ENCODE assay signal across 7 cellular contexts in genomic region chr9:92153466-92153865, GRCh38. TPM values are rescaled to one million over a fixed set of nuclear protein-coding genes. Genes with fewer than 3 reads are reported as not detected.
DNase-seq lines count a peak whose midpoint lies in the region; ATAC-seq, FAIRE-seq and TF ChIP-seq lines count a peak whose summit lies in the region.
"Not testable (repeated sequence)": the region's sequence is repeated elsewhere in the genome, so short reads cannot be mapped to it uniquely, and the experiment has no call there.

No MANE protein-coding gene starts in this region.

- FAIRE-seq in K562 (lab: Jason Lieb, UNC) = not testable (repeated sequence)
- FAIRE-seq in HepG2 (lab: Jason Lieb, UNC) = peak; percentile 21

- BruUV-seq in K562 (replicated peaks; lab: Mats Ljungman, UMichigan); HepG2 (replicated peaks; lab: Mats Ljungman, UMichigan): not testable (repeated sequence)

- DNase-seq in Daoy (ENCODE audit: low read depth) (peak; percentile 88), HT1080 (ENCODE audit: low read depth) (peak; percentile 89), RPMI7951 (ENCODE audit: low read depth) (peak; percentile 73), fibroblast of lung (ENCODE audit: low read depth in 2 of 2) (peak; percentile 89 to 91)
- DNase-seq in K562 (ENCODE audit: extremely low read depth in 1 of 4, low spot score in 3 of 4); HepG2 (ENCODE audit: low spot score); sigmoid colon: not testable (repeated sequence)

- not testable (repeated sequence) for H3K4me1 ChIP-seq in K562 (replicated peaks in 1 of 2; ENCODE audit: control insufficient read depth in 2 of 2, insufficient read depth in 2 of 2, low read length in 2 of 2)
- peaks cover 15% of the 10 kb centered on the region for H3K4me1 ChIP-seq in fibroblast of lung (ENCODE audit: control insufficient read depth, extremely low read depth, insufficient read depth, low read length)
- H3K4me1 ChIP-seq in HepG2 (ENCODE audit: insufficient read depth, low read length) = peaks cover 12% of the 10 kb centered on the region
- H3K4me1 ChIP-seq in sigmoid colon = peaks cover 0 to 36% (median 26%) of the 10 kb centered on the region in 4 donors

- TF ChIP-seq POLR2A in K562 (conservative IDR thresholded peaks at IDR 0.05); HepG2 (IDR thresholded peaks at IDR 0.05; ENCODE audit: insufficient read depth in 1 of 2, low read depth in 2 of 2, low read length in 2 of 2); sigmoid colon (IDR thresholded peaks at IDR 0.05): not testable (repeated sequence)

- not testable (repeated sequence) for ATAC-seq in K562, HepG2

- not testable (repeated sequence) for H3K4me2 ChIP-seq in K562 (ENCODE audit: insufficient read depth, low read length); fibroblast of lung (ENCODE audit: extremely low read depth, insufficient read depth, low read length); HepG2 (ENCODE audit: low read depth, low read length)

- not testable (repeated sequence) for TF ChIP-seq CTCF in K562 (IDR thresholded peaks at IDR 0.05 in 2 of 3, conservative IDR thresholded peaks at IDR 0.05 in 1 of 3; ENCODE audit: insufficient read depth in 2 of 3, low read depth in 1 of 3, low read length in 3 of 3); fibroblast of lung (conservative IDR thresholded peaks at IDR 0.05 in 1 of 2, IDR thresholded peaks at IDR 0.05 in 1 of 2; ENCODE audit: low read depth in 1 of 2, low read length in 2 of 2); HepG2 (CRISPR knock-in tag; IDR thresholded peaks at IDR 0.05); sigmoid colon (IDR thresholded peaks at IDR 0.05)

- CTCF ChIA-PET in K562 (lab: Yijun Ruan, JAX; ENCODE audit: low intra/inter-chr PET ratio); HepG2 (lab: Yijun Ruan, JAX; ENCODE audit: low intra/inter-chr PET ratio, low total read pairs): not testable (repeated sequence)

- H3K9me1 ChIP-seq in K562 (ENCODE audit: control insufficient read depth, insufficient read depth, low read length) = not testable (repeated sequence)

- not testable (repeated sequence) for H2AFZ ChIP-seq in K562 (ENCODE audit: low read depth, low read length); fibroblast of lung (ENCODE audit: low read length); HepG2 (ENCODE audit: low read length)

- not testable (repeated sequence) for H3K36me3 ChIP-seq in K562 (ENCODE audit: control insufficient read depth, insufficient read depth, low read length); fibroblast of lung (ENCODE audit: control insufficient read depth, insufficient read depth, low read length); HepG2 (replicated peaks in 1 of 2; ENCODE audit: control insufficient read depth in 1 of 2, insufficient read depth in 2 of 2, low read length in 2 of 2); sigmoid colon

- in situ Hi-C loops in K562 (cut with MboI); HepG2 (cut with HindIII; ENCODE audit: extremely low pct_ligation_motif_present, low pct_unique_long_range_greater_than_20kb): not testable (repeated sequence)

- POLR2A ChIA-PET in K562 (lab: Yijun Ruan, JAX); HepG2 (lab: Yijun Ruan, JAX): not testable (repeated sequence)

- H3K27me3 ChIP-seq in K562 (ENCODE audit: control insufficient read depth in 2 of 2, insufficient read depth in 2 of 2, low read length in 2 of 2); fibroblast of lung (ENCODE audit: control insufficient read depth, insufficient read depth, low read length); sigmoid colon: not testable (repeated sequence)
- H3K27me3 ChIP-seq in HepG2 (ENCODE audit: control insufficient read depth in 1 of 2, insufficient read depth in 2 of 2, low read length in 2 of 2) = peaks cover 2 to 14% of the 10 kb centered on the region in 2 experiments; a peak in 2 of 5 replicates

- WGBS in K562 (ENCODE audit: insufficient coverage, low coverage, missing lambda C conversion rate) = 12% methylated on average over 2 of the region's 3 CpGs
- 57% methylated on average over 3 of the region's 3 CpGs for WGBS in HepG2 (ENCODE audit: low lambda C conversion rate)
- 52 to 64% methylated on average over 3 of the region's 3 CpGs for WGBS in sigmoid colon, 2 donors

- H3K9ac ChIP-seq in K562 (ENCODE audit: insufficient read depth in 1 of 2, low read depth in 2 of 2, low read length in 2 of 2); fibroblast of lung (ENCODE audit: insufficient read depth, low read length); HepG2 (ENCODE audit: insufficient read depth, low read depth, low read length): not testable (repeated sequence)

- not testable (repeated sequence) for H3K4me3 ChIP-seq in K562; fibroblast of lung (replicated peaks in 1 of 4; ENCODE audit: control extremely low read depth in 1 of 4, insufficient read depth in 1 of 4, low read depth in 3 of 4, low read length in 4 of 4); HepG2 (replicated peaks in 1 of 3; ENCODE audit: insufficient read depth in 1 of 3, low read depth in 2 of 3, low read length in 3 of 3); sigmoid colon

- intact Hi-C loops in K562 (cut with micrococcal nuclease); HepG2 (cut with micrococcal nuclease; ENCODE audit: unreplicated experiment); sigmoid colon (cut with DNase I): not testable (repeated sequence)

- not testable (repeated sequence) for H4K20me1 ChIP-seq in K562 (replicated peaks; ENCODE audit: control insufficient read depth, insufficient read depth, low read length); fibroblast of lung (ENCODE audit: control insufficient read depth, extremely low read depth, insufficient read depth, low read length); HepG2 (ENCODE audit: insufficient read depth, low read length)

- TF ChIP-seq RAD21 in K562 (CRISPR knock-in tag; conservative IDR thresholded peaks at IDR 0.05 in 1 of 2, IDR thresholded peaks at IDR 0.05 in 1 of 2); HepG2 (CRISPR knock-in tag; IDR thresholded peaks at IDR 0.05): not testable (repeated sequence)

- H3K79me2 ChIP-seq in K562 (ENCODE audit: control insufficient read depth, insufficient read depth, low read length); fibroblast of lung (ENCODE audit: control insufficient read depth, insufficient read depth, low read length); HepG2 (ENCODE audit: insufficient read depth, low read length): not testable (repeated sequence)

- H3K9me3 ChIP-seq in K562 (replicated peaks; ENCODE audit: control insufficient read depth, insufficient read depth, low read depth, low read length); fibroblast of lung (ENCODE audit: control insufficient read depth, insufficient read depth, low read depth, low read length); HepG2 (ENCODE audit: low read length); sigmoid colon: not testable (repeated sequence)

- not testable (repeated sequence) for TF ChIP-seq EP300 in K562 (IDR thresholded peaks at IDR 0.05; ENCODE audit: low read length); HepG2 (IDR thresholded peaks at IDR 0.05; ENCODE audit: low read depth in 2 of 2, low read length in 2 of 2); HepG2 (CRISPR knock-in tag; IDR thresholded peaks at IDR 0.05; ENCODE audit: borderline replicate concordance); sigmoid colon (IDR thresholded peaks at IDR 0.05)

- not testable (repeated sequence) for H3K27ac ChIP-seq in K562 (ENCODE audit: extremely low read depth, low read depth, low read length); HepG2 (ENCODE audit: extremely low read length, insufficient read depth, low read length)
- H3K27ac ChIP-seq in fibroblast of lung (ENCODE audit: insufficient read depth, low read length) (peak overlapping the region; percentile 68), sigmoid colon (peak overlapping the region in 3 of 4 donors; percentile 31 to 65 (median 31))

RNA-seq across cellular contexts. Expression of gene SPTLC1, which starts 38.3 kb away (rescaled TPM):
- 109 and 118 TPM in 2 replicates for total RNA-seq in Daoy (2014; rRNA removed; shearing (Covaris generic))
- total RNA-seq in HT1080 (2014; rRNA removed; shearing (Covaris generic)) = 58.7 and 64.9 TPM in 2 replicates
- 62.5 and 69.3 TPM in 2 replicates for polyA plus RNA-seq in HT1080 (2015; cell fraction: cytosol; rRNA removed)
- polyA plus RNA-seq in HT1080 (2015; cell fraction: nucleus; rRNA removed) = 121 and 139 TPM in 2 replicates
- total RNA-seq in RPMI7951 (2014; rRNA removed; shearing (Covaris generic)) = 73.2 and 87.7 TPM in 2 replicates
- total RNA-seq in K562 (2011; cell fraction: chromatin; rRNA removed; ENCODE audit: low replicate concordance) = 120 and 200 TPM in 2 replicates
- total RNA-seq in K562 (2011; cell fraction: nucleolus; rRNA removed) = 104 and 129 TPM in 2 replicates
- 165 and 206 TPM in 2 replicates for total RNA-seq in K562 (2011; cell fraction: nucleoplasm; rRNA removed)
- total RNA-seq in K562 (2014; rRNA removed) (65.1 and 70.3 TPM in 2 replicates), K562 (2014; rRNA removed; fragmentation: Illumina TruSeq; extraction: Trizol) (84.5 and 90.3 TPM in 2 replicates), K562 (2015; rRNA removed; fragmentation: Illumina TruSeq; extraction: Trizol) (76.6 and 84.5 TPM in 2 replicates), K562 (2021) (58.8 and 67.0 TPM in 2 replicates), fibroblast of lung (122 and 138 TPM in 2 replicates), HepG2 (2016; rRNA removed; fragmentation: Illumina TruSeq; extraction: Trizol) (44.4 and 72.5 TPM in 2 replicates), sigmoid colon (10 to 100 TPM; 55.0 to 75.4 (median 67.8) TPM)
- polyA plus RNA-seq in K562 (2011; rRNA removed) (78.2 and 95.3 TPM in 2 replicates), K562 (2014; fragmentation: Illumina TruSeq; extraction: Trizol) (77.9 and 101 TPM in 2 replicates), K562 (2014; fragmentation: Nextera tagmentation; extraction: Ambion mirVana) (100 to 1,000 TPM; 109 to 125 TPM), K562 (2014; rRNA removed) (77.9 and 83.2 TPM in 2 replicates), fibroblast of lung (86.2 and 97.8 TPM in 2 replicates), HepG2 (2011; rRNA removed) (47.7 and 56.2 TPM in 2 replicates), sigmoid colon (10 to 100 TPM; 10.2 to 47.1 (median 11.1) TPM)
- 27.4 and 46.9 TPM in 2 replicates for polyA plus RNA-seq in K562 (2011; cell fraction: cytosol; rRNA removed)
- polyA plus RNA-seq in K562 (2011; cell fraction: nucleus; rRNA removed) = 50.9 and 73.1 TPM in 2 replicates
- 47.0 and 52.8 TPM in 2 replicates for polyA plus RNA-seq in K562 (2012)
- 97.3 and 98.2 TPM in 2 replicates for polyA minus RNA-seq in K562 (2011; rRNA and poly(A)+ RNA removed)
- polyA minus RNA-seq in K562 (2011; cell fraction: cytosol; rRNA and poly(A)+ RNA removed) = 26.3 and 33.3 TPM in 2 replicates
- 35.7 and 55.5 TPM in 2 replicates for polyA minus RNA-seq in K562 (2011; cell fraction: nucleus; rRNA and poly(A)+ RNA removed)
- 53.2 and 57.1 TPM in 2 replicates for polyA plus RNA-seq in fibroblast of lung (2012)
- polyA minus RNA-seq in fibroblast of lung (ENCODE audit: low replicate concordance) = 33.6 and 39.7 TPM in 2 replicates
- total RNA-seq in HepG2 (2016; cell fraction: cytosol; rRNA removed; fragmentation: Illumina TruSeq; extraction: Trizol; ENCODE audit: low read depth) = 6.8 and 7.6 TPM in 2 replicates
- total RNA-seq in HepG2 (2016; cell fraction: insoluble cytoplasmic fraction; rRNA removed; fragmentation: Illumina TruSeq; extraction: Trizol) = 46.0 and 76.9 TPM in 2 replicates
- 15.0 and 16.7 TPM in 2 replicates for total RNA-seq in HepG2 (2016; cell fraction: membrane; rRNA removed; fragmentation: Illumina TruSeq; extraction: Trizol)
- total RNA-seq in HepG2 (2016; cell fraction: nucleus; rRNA removed; fragmentation: Illumina TruSeq; extraction: Trizol) = 82.4 and 88.6 TPM in 2 replicates
- polyA plus RNA-seq in HepG2 (2011; cell fraction: cytosol; rRNA removed) = 32.9 and 40.4 TPM in 2 replicates
- 28.2 and 31.0 TPM in 2 replicates for polyA plus RNA-seq in HepG2 (2011; cell fraction: nucleus; rRNA removed)
- 47.9 and 52.1 TPM in 2 replicates for polyA plus RNA-seq in HepG2 (2012)
- 3.6 and 5.4 TPM in 2 replicates for polyA plus RNA-seq in HepG2 (2016; cell fraction: cytosol; fragmentation: Illumina TruSeq; extraction: Trizol; ENCODE audit: low read depth)
- polyA plus RNA-seq in HepG2 (2016; cell fraction: insoluble cytoplasmic fraction; fragmentation: Illumina TruSeq; extraction: Trizol; ENCODE audit: low read depth) = 35.3 and 36.1 TPM in 2 replicates
- polyA plus RNA-seq in HepG2 (2016; cell fraction: membrane; fragmentation: Illumina TruSeq; extraction: Trizol; ENCODE audit: low read depth) = 7.1 and 8.1 TPM in 2 replicates
- 96.6 and 105 TPM in 2 replicates for polyA plus RNA-seq in HepG2 (2016; cell fraction: nucleus; fragmentation: Illumina TruSeq; extraction: Trizol; ENCODE audit: insufficient read depth, low read depth)
- 50.1 and 52.0 TPM in 2 replicates for polyA minus RNA-seq in HepG2 (2011; rRNA and poly(A)+ RNA removed; ENCODE audit: low replicate concordance)
- 41.7 and 44.7 TPM in 2 replicates for polyA minus RNA-seq in HepG2 (2011; cell fraction: cytosol; rRNA and poly(A)+ RNA removed)
- 76.3 and 80.4 TPM in 2 replicates for polyA minus RNA-seq in HepG2 (2011; cell fraction: nucleus; rRNA and poly(A)+ RNA removed)
